Comparison of ENCODE assay signal across 1 cellular context in the genomic region with DNA sequence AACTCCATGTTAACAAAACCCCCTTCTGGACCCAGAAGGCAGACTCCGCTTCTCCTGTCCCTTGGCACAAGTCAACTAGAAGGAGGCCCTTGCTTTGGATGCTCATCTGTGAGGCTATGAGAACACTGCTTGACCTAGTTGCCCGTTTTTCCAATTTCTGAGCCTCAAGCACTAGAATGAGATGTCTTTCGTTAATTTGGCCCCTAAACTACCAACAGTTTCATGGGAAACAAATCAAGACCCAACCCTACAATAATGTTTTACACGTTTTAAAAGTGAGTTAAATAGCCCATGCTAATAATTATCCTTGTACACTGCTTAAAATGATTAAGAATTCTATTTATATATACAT.
TF ChIP-seq lines count a peak whose summit lies in the region.

No MANE protein-coding gene starts in this region.

TF ChIP-seq in IMR-90, 13 proteins besides CTCF, POLR2A, EP300 and RAD21 (continued from another document):
- TF ChIP-seq FOS (IDR thresholded peaks at IDR 0.05; ENCODE audit: low read depth, low read length), result no peak
- no peak for TF ChIP-seq RCOR1 (IDR thresholded peaks at IDR 0.05; ENCODE audit: insufficient replicate concordance, low read length)
- no peak for TF ChIP-seq CEBPB (IDR thresholded peaks at IDR 0.05; ENCODE audit: low read depth, low read length)
- no peak for TF ChIP-seq CHD1 (IDR thresholded peaks at IDR 0.05; ENCODE audit: low read depth, low read length)
- no peak for TF ChIP-seq MXI1 (IDR thresholded peaks at IDR 0.05; ENCODE audit: borderline replicate concordance, low read depth, low read length)
- TF ChIP-seq NFE2L2 (IDR thresholded peaks at IDR 0.05; ENCODE audit: low read depth, low read length), result no peak
